In genomic region chr2:216695401-216695821, GRCh38 we compare ENCODE assay signal across 1 cellular context.
TF ChIP-seq lines count a peak whose summit lies in the region.

A gene with protein sequence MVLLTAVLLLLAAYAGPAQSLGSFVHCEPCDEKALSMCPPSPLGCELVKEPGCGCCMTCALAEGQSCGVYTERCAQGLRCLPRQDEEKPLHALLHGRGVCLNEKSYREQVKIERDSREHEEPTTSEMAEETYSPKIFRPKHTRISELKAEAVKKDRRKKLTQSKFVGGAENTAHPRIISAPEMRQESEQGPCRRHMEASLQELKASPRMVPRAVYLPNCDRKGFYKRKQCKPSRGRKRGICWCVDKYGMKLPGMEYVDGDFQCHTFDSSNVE (minus strand): TSS chr2:216695549. CDS start chr2:216694775, 774 bp downstream.

TF ChIP-seq in IMR-90, 13 proteins besides CTCF, POLR2A, EP300 and RAD21 (continued from another document):
- no peak for TF ChIP-seq ELK1 (IDR thresholded peaks at IDR 0.05; ENCODE audit: borderline replicate concordance, low read depth, low read length)
- no peak for TF ChIP-seq RFX5 (IDR thresholded peaks at IDR 0.05; ENCODE audit: low read depth, low read length)
- no peak for TF ChIP-seq NFE2L2 (IDR thresholded peaks at IDR 0.05; ENCODE audit: low read depth, low read length)
- peak; percentile 66; the same call in 1 of the 2 replicates for TF ChIP-seq CHD1 (IDR thresholded peaks at IDR 0.05; ENCODE audit: low read depth, low read length)
- peak; percentile 20; the same call in 1 of the 2 replicates for TF ChIP-seq BHLHE40 (IDR thresholded peaks at IDR 0.05; ENCODE audit: low read depth, low read length)
- TF ChIP-seq CEBPB (IDR thresholded peaks at IDR 0.05; ENCODE audit: low read depth, low read length), result no peak
- TF ChIP-seq MAZ (IDR thresholded peaks at IDR 0.05; ENCODE audit: borderline replicate concordance, low read depth, low read length), result peak; percentile 82
- peak; percentile 26 for TF ChIP-seq SMC3 (IDR thresholded peaks at IDR 0.05; ENCODE audit: low read depth, low read length)
